ENCODE assay signal across 26 cellular contexts in the genomic region with DNA sequence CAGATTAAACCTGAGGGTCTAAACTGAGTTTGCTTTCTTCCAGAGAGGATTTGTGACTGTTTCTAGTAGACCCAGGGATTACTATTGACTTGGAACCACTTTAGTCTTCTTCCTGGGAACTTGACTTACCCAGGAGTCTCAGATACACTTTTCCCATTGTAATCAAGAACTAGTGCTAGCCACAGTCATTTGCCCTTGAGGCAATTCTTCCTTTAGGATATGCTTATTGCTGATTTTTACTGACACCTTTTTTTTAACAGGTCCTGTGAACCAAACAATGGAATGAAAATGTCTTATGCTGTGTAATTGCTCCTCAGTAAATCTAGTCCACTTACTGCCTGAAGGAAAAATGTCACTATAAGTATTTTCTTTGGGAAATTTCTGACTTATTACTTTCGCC.
DNase-seq lines count a peak whose midpoint lies in the region; ATAC-seq and TF ChIP-seq lines count a peak whose summit lies in the region.
"Had no signal": no experiment of that assay in that cellular context is flagged by ENCODE, and none has a peak within 500 bp of the region (broad histone marks: within the 10 kb centered on the region; RNA-seq: fewer than 3 reads in every experiment).

No MANE protein-coding gene starts in this region.

- H3K9me3 ChIP-seq in HEK293 (ENCODE audit: control insufficient read depth, insufficient read depth, low read depth, low read length) (no peaks in the 10 kb centered on the region), SU-DHL-6 (ENCODE audit: insufficient read depth, low read length) (no peaks in the 10 kb centered on the region), osteoblast (ENCODE audit: low read depth, low read length) (no peaks in the 10 kb centered on the region)
- H3K9me3 ChIP-seq: A549, Caco-2, HAP-1, MG63 had no signal

- H3K4me1 ChIP-seq in HEK293 (ENCODE audit: control insufficient read depth, insufficient read depth, low read length) (no peaks in the 10 kb centered on the region), osteoblast (ENCODE audit: insufficient read depth, low read length) (peaks cover 5% of the 10 kb centered on the region)
- H3K4me1 ChIP-seq: Caco-2 had no signal

- DNase-seq in EH (ENCODE audit: low read depth) (peak; percentile 41), osteoblast (ENCODE audit: insufficient read length, low spot score, missing footprints) (no peak), NCI-H2107 treated with DMSO at 0.1 percent for 48 hours (lab: John Stamatoyannopoulos, UW; ENCODE audit: unreplicated experiment) (no peak), NCI-H146 (lab: John Stamatoyannopoulos, UW) (no peak)
- DNase-seq in activated CD4-positive, CD25-positive, alpha-beta regulatory T cell (lab: John Stamatoyannopoulos, UW): no peak
- DNase-seq: Caco-2; CD8-positive, alpha-beta T cell; DMS 273 treated with DMSO at 0.1 percent for 48 hours; DMS79; Kasumi-1; MG63; NCI-H1105 treated with DMSO at 0.1 percent for 48 hours; NCI-H2029 treated with DMSO at 0.1 percent for 48 hours; NCI-H2227 treated with DMSO at 0.1 percent for 48 hours; NCI-H69; SHP77; T-helper 17 cell had no signal

- no peak for TF ChIP-seq CTCF in HEK293 (tag by site-specific recombination; IDR thresholded peaks at IDR 0.05)
- no peak for TF ChIP-seq CTCF in SU-DHL-6 (IDR thresholded peaks at IDR 0.05; ENCODE audit: insufficient read depth, low read length, poor library complexity, severe bottlenecking)
- no peak for TF ChIP-seq CTCF in osteoblast (IDR thresholded peaks at IDR 0.05; ENCODE audit: extremely low read depth, low read depth, low read length)

- H3K79me2 ChIP-seq in SU-DHL-6 (ENCODE audit: insufficient read depth, low read length): peaks cover 38% of the 10 kb centered on the region
- H3K79me2 ChIP-seq in osteoblast (ENCODE audit: insufficient read depth, low read length): no peaks in the 10 kb centered on the region

- no peak overlapping the region for H2AFZ ChIP-seq in SU-DHL-6 (ENCODE audit: low read depth, low read length, severe bottlenecking)
- peak overlapping the region; percentile 57 for H2AFZ ChIP-seq in osteoblast (ENCODE audit: low read length)

- peaks cover 68% of the 10 kb centered on the region for H3F3A ChIP-seq in SU-DHL-6 (ENCODE audit: insufficient read depth)

- H3K27me3 ChIP-seq in SU-DHL-6 (ENCODE audit: low read length) (no peaks in the 10 kb centered on the region), osteoblast (ENCODE audit: insufficient read depth, low read length) (no peaks in the 10 kb centered on the region)
- H3K27me3 ChIP-seq: MG63 had no signal

- no peak overlapping the region for H3K4me2 ChIP-seq in SU-DHL-6 (ENCODE audit: low read depth, low read length, poor library complexity, severe bottlenecking)
- H3K4me2 ChIP-seq in osteoblast (ENCODE audit: insufficient read depth, low read length): no peak overlapping the region
- H3K4me2 ChIP-seq: A549 had no signal

- H3K9me2 ChIP-seq in SU-DHL-6 (replicated peaks; ENCODE audit: insufficient read depth, low read length): no peaks in the 10 kb centered on the region

- H3K36me3 ChIP-seq in HEK293 (ENCODE audit: control insufficient read depth in 2 of 2, insufficient read depth in 1 of 2, low read length in 2 of 2): peaks cover 0 to 3% of the 10 kb centered on the region in 2 experiments; a peak in 1 of 3 replicates
- peaks cover 40% of the 10 kb centered on the region; the same call in 1 of the 2 replicates for H3K36me3 ChIP-seq in SU-DHL-6 (ENCODE audit: low read length)
- no peaks in the 10 kb centered on the region for H3K36me3 ChIP-seq in osteoblast (ENCODE audit: insufficient read depth, low read length)
- H3K36me3 ChIP-seq: HAP-1, MG63 had no signal

- H4K20me1 ChIP-seq in SU-DHL-6 (ENCODE audit: low read depth, low read length) (no peaks in the 10 kb centered on the region), osteoblast (ENCODE audit: insufficient read depth, low read length) (no peaks in the 10 kb centered on the region)

- H3K27ac ChIP-seq in HEK293 (ENCODE audit: extremely low read depth, low read depth, low read length): no peak overlapping the region
- peak overlapping the region; percentile 0; the same call in 1 of the 2 replicates for H3K27ac ChIP-seq in SU-DHL-6 (ENCODE audit: low read depth, low read length)
- no peak overlapping the region for H3K27ac ChIP-seq in osteoblast (ENCODE audit: low read depth, low read length)
- H3K27ac ChIP-seq: A549, C4-2B, RWPE1 had no signal

- POLR2A ChIA-PET in HEK293 (lab: Yijun Ruan, JAX): no interaction called here

- no peak for ATAC-seq in HG03520 (IDR thresholded peaks at IDR 0.05; ENCODE audit: unreplicated experiment)
- ATAC-seq: A549; CD8-positive, alpha-beta T cell; HepG2; Panc1; T-helper 17 cell had no signal

- H3K4me3 ChIP-seq in HEK293 (ENCODE audit: low read depth, low read length) (no peak overlapping the region), SU-DHL-6 (ENCODE audit: insufficient read depth, low read length, poor library complexity, severe bottlenecking) (no peak overlapping the region), osteoblast (ENCODE audit: insufficient read depth, low read length) (no peak overlapping the region)
- H3K4me3 ChIP-seq: A549, HAP-1, MG63 had no signal

- CTCF ChIA-PET in HEK293 (lab: Yijun Ruan, JAX): no interaction called here

- no peak overlapping the region for H3K9ac ChIP-seq in SU-DHL-6 (ENCODE audit: low read length)

TF ChIP-seq in HEK293, 187 proteins besides CTCF, POLR2A, EP300 and RAD21:
- TF ChIP-seq BCL11A (tag by site-specific recombination; IDR thresholded peaks at IDR 0.05; ENCODE audit: low read depth): no peak
- TF ChIP-seq, protein P1, sequence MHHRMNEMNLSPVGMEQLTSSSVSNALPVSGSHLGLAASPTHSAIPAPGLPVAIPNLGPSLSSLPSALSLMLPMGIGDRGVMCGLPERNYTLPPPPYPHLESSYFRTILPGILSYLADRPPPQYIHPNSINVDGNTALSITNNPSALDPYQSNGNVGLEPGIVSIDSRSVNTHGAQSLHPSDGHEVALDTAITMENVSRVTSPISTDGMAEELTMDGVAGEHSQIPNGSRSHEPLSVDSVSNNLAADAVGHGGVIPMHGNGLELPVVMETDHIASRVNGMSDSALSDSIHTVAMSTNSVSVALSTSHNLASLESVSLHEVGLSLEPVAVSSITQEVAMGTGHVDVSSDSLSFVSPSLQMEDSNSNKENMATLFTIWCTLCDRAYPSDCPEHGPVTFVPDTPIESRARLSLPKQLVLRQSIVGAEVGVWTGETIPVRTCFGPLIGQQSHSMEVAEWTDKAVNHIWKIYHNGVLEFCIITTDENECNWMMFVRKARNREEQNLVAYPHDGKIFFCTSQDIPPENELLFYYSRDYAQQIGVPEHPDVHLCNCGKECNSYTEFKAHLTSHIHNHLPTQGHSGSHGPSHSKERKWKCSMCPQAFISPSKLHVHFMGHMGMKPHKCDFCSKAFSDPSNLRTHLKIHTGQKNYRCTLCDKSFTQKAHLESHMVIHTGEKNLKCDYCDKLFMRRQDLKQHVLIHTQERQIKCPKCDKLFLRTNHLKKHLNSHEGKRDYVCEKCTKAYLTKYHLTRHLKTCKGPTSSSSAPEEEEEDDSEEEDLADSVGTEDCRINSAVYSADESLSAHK (tag by site-specific recombination; IDR thresholded peaks at IDR 0.05): peak; percentile 77
- TF ChIP-seq ZNF214 (tag by site-specific recombination; IDR thresholded peaks at IDR 0.05; ENCODE audit: borderline replicate concordance): no peak
